Comparison of ENCODE assay signal across 11 cellular contexts in genomic region chr2:110206056-110206455, GRCh38. TPM values are rescaled to one million over a fixed set of nuclear protein-coding genes. Genes with fewer than 3 reads are reported as not detected.
DNase-seq lines count a peak whose midpoint lies in the region; ATAC-seq, FAIRE-seq and TF ChIP-seq lines count a peak whose summit lies in the region.
"Had no signal": no experiment of that assay in that cellular context is flagged by ENCODE, and none has a peak within 500 bp of the region (broad histone marks: within the 10 kb centered on the region; RNA-seq: fewer than 3 reads in every experiment).

No MANE protein-coding gene starts in this region.

- no peak overlapping the region for H3K18ac ChIP-seq in H1 (ENCODE audit: extremely low read depth, low read length)

- no peak overlapping the region for H3K56ac ChIP-seq in H1 (replicated peaks; ENCODE audit: insufficient read length, low read depth, low read length)

- TF ChIP-seq EP300 in H1 (IDR thresholded peaks at IDR 0.05; ENCODE audit: borderline replicate concordance in 1 of 2, low read depth in 2 of 2, low read length in 2 of 2) = no peak

- H3K4me2 ChIP-seq in GM23338 = no peak overlapping the region
- H3K4me2 ChIP-seq in H1 (ENCODE audit: insufficient read depth in 1 of 2, low read depth in 2 of 2, low read length in 2 of 2) = no peak overlapping the region; a peak in 1 of 4 replicates

- H3K27ac Mint-ChIP-seq in GM23338 = no peak overlapping the region
- H3K27ac Mint-ChIP-seq in natural killer cell treated with Interleukin-12 subunit alpha and Interleukin-12 subunit beta and Interleukin-15 and Interleukin-18, amount 100 ng/mL, for 72 hours = peak overlapping the region; percentile 38 to 89

- no peak for TF ChIP-seq POLR2A in H1 (IDR thresholded peaks at IDR 0.05; ENCODE audit: control extremely low read depth in 1 of 2, low read depth in 2 of 2, low read length in 2 of 2)

- no peak overlapping the region for H2BK15ac ChIP-seq in H1 (ENCODE audit: low read length)

- CTCF ChIA-PET in H1 (lab: Charles Lee; ENCODE audit: partially characterized antibody) = no interaction called here

- H3K27me3 ChIP-seq in GM23338 (ENCODE audit: insufficient read depth) (no peaks in the 10 kb centered on the region), H1 (replicated peaks in 1 of 4; ENCODE audit: control insufficient read depth in 3 of 4, extremely low read depth in 1 of 4, insufficient read depth in 3 of 4, low read length in 3 of 4) (no peaks in the 10 kb centered on the region)
- H3K27me3 ChIP-seq: sigmoid colon had no signal

- no peak for TF ChIP-seq CTCF in GM23338 (conservative IDR thresholded peaks at IDR 0.05; ENCODE audit: low read depth in 2 of 2)
- TF ChIP-seq CTCF in H1 (IDR thresholded peaks at IDR 0.05; ENCODE audit: control extremely low read depth in 1 of 3, insufficient read depth in 1 of 3, low read depth in 1 of 3, low read length in 3 of 3) = no peak

- no peak overlapping the region for H2BK20ac ChIP-seq in H1 (ENCODE audit: low read length)

- no peak overlapping the region for H4K91ac ChIP-seq in H1 (replicated peaks; ENCODE audit: insufficient read length, low read length)

- H4K8ac ChIP-seq in H1 (ENCODE audit: extremely low read depth, insufficient read depth, low read length) = no peak overlapping the region

- no peaks in the 10 kb centered on the region for H3K9me3 ChIP-seq in H1 (ENCODE audit: insufficient read depth in 2 of 2, low read depth in 1 of 2, low read length in 1 of 2)
- H3K9me3 ChIP-seq: sigmoid colon had no signal

- no peak overlapping the region for H2BK12ac ChIP-seq in H1 (ENCODE audit: low read depth, low read length)

- 90% methylated on average over 3 of the region's 3 CpGs; no CpG with 5 or more reads in 1 of the 2 experiments for WGBS in H1 (ENCODE audit: extremely low coverage in 1 of 2, insufficient coverage in 1 of 2, insufficient read length in 1 of 2, insufficient replicate concordance in 2 of 2, low coverage in 1 of 2, low lambda C conversion rate in 2 of 2, missing lambda C conversion rate in 1 of 2), 2 experiments

- H3K9me2 ChIP-seq in GM23338 (ENCODE audit: insufficient read depth) = no peaks in the 10 kb centered on the region

- POLR2A ChIA-PET in H1 (lab: Charles Lee; ENCODE audit: partially characterized antibody) = interaction anchor here (1.1 kb wide), 1 partner anchor 38 kb away, joined by 3 read pairs; no protein-coding TSS in a partner anchor

- H3K27ac ChIP-seq in GM23338 (ENCODE audit: low read depth) (no peak overlapping the region), H1 (ENCODE audit: low read depth, low read length) (no peak overlapping the region)

- H2AK5ac ChIP-seq in H1 (ENCODE audit: low read depth, low read length) = no peak overlapping the region

- H2AFZ ChIP-seq in GM23338 (no peak overlapping the region), H1 (ENCODE audit: low read length) (peak overlapping the region; percentile 46)

- H4K20me1 ChIP-seq in GM23338 (replicated peaks; ENCODE audit: insufficient read depth) (no peaks in the 10 kb centered on the region), H1 (replicated peaks in 1 of 2; ENCODE audit: control insufficient read depth in 1 of 2, insufficient read depth in 2 of 2, low read length in 2 of 2) (no peaks in the 10 kb centered on the region)

- H2BK120ac ChIP-seq in H1 (replicated peaks; ENCODE audit: low read depth, low read length) = no peak overlapping the region

- H3K36me3 ChIP-seq in GM23338 (ENCODE audit: insufficient read depth) = no peaks in the 10 kb centered on the region
- peaks cover 0 to 6% (median 2%) of the 10 kb centered on the region in 4 experiments; a peak in 2 of 8 replicates for H3K36me3 ChIP-seq in H1 (ENCODE audit: control insufficient read depth in 2 of 4, insufficient read depth in 4 of 4, low read length in 3 of 4)

- FAIRE-seq in H1 (lab: Jason Lieb, UNC) = no peak
- FAIRE-seq: islet of Langerhans had no signal

- peaks cover 2% of the 10 kb centered on the region; the same call in 2 of the 3 replicates for H3K4me1 Mint-ChIP-seq in GM23338
- H3K4me1 Mint-ChIP-seq in natural killer cell treated with Interleukin-12 subunit alpha and Interleukin-12 subunit beta and Interleukin-15 and Interleukin-18, amount 100 ng/mL, for 72 hours (ENCODE audit: low read depth in 2 of 2) = peaks cover 24 to 29% of the 10 kb centered on the region in 2 donors

- no peaks in the 10 kb centered on the region for H3F3A ChIP-seq in GM23338 (replicated peaks; ENCODE audit: low read depth)

- H3K23me2 ChIP-seq in H1 (ENCODE audit: low read depth, low read length) = peaks cover 7% of the 10 kb centered on the region

- no peak overlapping the region for H3K14ac ChIP-seq in H1 (ENCODE audit: insufficient read length)

- H3K9ac ChIP-seq in H1 (replicated peaks in 1 of 4; ENCODE audit: extremely low read depth in 1 of 4, low read depth in 3 of 4, low read length in 3 of 4) = no peak overlapping the region

- H3K36me3 Mint-ChIP-seq in GM23338 (ENCODE audit: low read depth) = peaks cover 15% of the 10 kb centered on the region
- peaks cover 19% of the 10 kb centered on the region for H3K36me3 Mint-ChIP-seq in natural killer cell treated with Interleukin-12 subunit alpha and Interleukin-12 subunit beta and Interleukin-15 and Interleukin-18, amount 100 ng/mL, for 72 hours

- DNase-seq in GM23338 (ENCODE audit: low spot score) (no peak), RPMI7951 (ENCODE audit: low read depth) (peak; percentile 19), H1 (ENCODE audit: low read depth in 1 of 2, low spot score in 2 of 2) (no peak), NCI-H2196 (lab: John Stamatoyannopoulos, UW; ENCODE audit: unreplicated experiment) (no peak), NCI-H526 treated with DMSO at 0.1 percent for 48 hours (lab: John Stamatoyannopoulos, UW) (no peak)
- DNase-seq in natural killer cell treated with Interleukin-12 subunit alpha and Interleukin-12 subunit beta and Interleukin-15 and Interleukin-18, amount 100 ng/mL, for 72 hours (ENCODE audit: low spot score) = no peak
- DNase-seq: NCI-H1436 treated with DMSO at 0.1 percent for 48 hours, sigmoid colon had no signal

- H3K79me2 ChIP-seq in GM23338 (replicated peaks; ENCODE audit: insufficient read depth) (no peaks in the 10 kb centered on the region), H1 (ENCODE audit: control insufficient read depth in 1 of 2, insufficient read depth in 2 of 2, low read length in 2 of 2) (no peaks in the 10 kb centered on the region)

- H3K4ac ChIP-seq in H1 (replicated peaks; ENCODE audit: insufficient read length, low read depth, low read length) = no peak overlapping the region

- H2BK5ac ChIP-seq in H1 (ENCODE audit: low read depth, low read length) = no peak overlapping the region

- H3K4me3 ChIP-seq in GM23338 = no peak overlapping the region; the same call in 1 of the 2 replicates
- H3K4me3 ChIP-seq in H1 (ENCODE audit: extremely low read depth in 1 of 4, insufficient read depth in 2 of 4, low read depth in 3 of 4, low read length in 4 of 4) = no peak overlapping the region

- H3K4me1 ChIP-seq in GM23338 (ENCODE audit: insufficient read depth) (peaks cover 5% of the 10 kb centered on the region), H1 (replicated peaks in 1 of 4; ENCODE audit: control insufficient read depth in 3 of 4, insufficient read depth in 4 of 4, low read length in 3 of 4) (no peaks in the 10 kb centered on the region)

- no peaks in the 10 kb centered on the region for H3K27me3 Mint-ChIP-seq in GM23338 (ENCODE audit: insufficient read depth, low read depth, poor library complexity)
- peaks cover 0 to 8% of the 10 kb centered on the region in 2 donors for H3K27me3 Mint-ChIP-seq in natural killer cell treated with Interleukin-12 subunit alpha and Interleukin-12 subunit beta and Interleukin-15 and Interleukin-18, amount 100 ng/mL, for 72 hours

- H3K23ac ChIP-seq in H1 (ENCODE audit: insufficient read length) = no peak overlapping the region

- peak overlapping the region; percentile 89 for H3K4me3 Mint-ChIP-seq in GM23338
- H3K4me3 Mint-ChIP-seq in natural killer cell treated with Interleukin-12 subunit alpha and Interleukin-12 subunit beta and Interleukin-15 and Interleukin-18, amount 100 ng/mL, for 72 hours = peak overlapping the region; percentile 84

- ATAC-seq in GM23338 (no peak), GM18520 (IDR thresholded peaks at IDR 0.05; ENCODE audit: unreplicated experiment) (no peak), HG02763 (IDR thresholded peaks at IDR 0.05; ENCODE audit: unreplicated experiment) (no peak)
- ATAC-seq in natural killer cell treated with Interleukin-12 subunit alpha and Interleukin-12 subunit beta and Interleukin-15 and Interleukin-18, amount 100 ng/mL, for 72 hours = no peak

- H3K79me1 ChIP-seq in H1 (ENCODE audit: low read depth, low read length) = no peaks in the 10 kb centered on the region

- TF ChIP-seq RAD21 in H1 (IDR thresholded peaks at IDR 0.05 in 1 of 2, conservative IDR thresholded peaks at IDR 0.05 in 1 of 2; ENCODE audit: low read depth in 2 of 2, low read length in 2 of 2) = no peak

- H3K9me3 Mint-ChIP-seq in GM23338 = no peaks in the 10 kb centered on the region
- H3K9me3 Mint-ChIP-seq in natural killer cell treated with Interleukin-12 subunit alpha and Interleukin-12 subunit beta and Interleukin-15 and Interleukin-18, amount 100 ng/mL, for 72 hours = no peaks in the 10 kb centered on the region

- H4K5ac ChIP-seq in H1 (ENCODE audit: insufficient read length, low read depth, low read length) = no peak overlapping the region

RNA-seq across cellular contexts. Expression of gene NPHP1, which starts 1.2 kb away (rescaled TPM):
- total RNA-seq in GM23338 (2014; rRNA removed; shearing (Covaris generic)) = 1.2 and 4.6 TPM in 2 replicates
- 10.0 and 11.0 TPM in 2 replicates for polyA plus RNA-seq in GM23338 (2016; fragmentation: Nextera tagmentation; extraction: Ambion mirVana)
- total RNA-seq in RPMI7951 (2014; rRNA removed; shearing (Covaris generic)) = 9.6 and 12.8 TPM in 2 replicates
- total RNA-seq in H1 (2021; fragmentation: NEBNext Ultra II Directional; extraction: Animal tissue kit (Norgen Biotek cat#: 25700)) = 2.8 and 3.3 TPM in 2 replicates
- 0.74 and 1.4 TPM in 2 replicates for polyA plus RNA-seq in H1 (2011; rRNA removed)
- polyA plus RNA-seq in H1 (2011; cell fraction: cytosol; rRNA removed) = 1.8 TPM
- polyA plus RNA-seq in H1 (2011; cell fraction: nucleus; rRNA removed) = 1.2 TPM
- polyA plus RNA-seq in H1 (2012, experiment 1 of 2) = 2.0 to 3.5 TPM (median 2.4 TPM) in 4 replicates
- 2.3 TPM for polyA plus RNA-seq in H1 (2012, experiment 2 of 2)
- 5.3 TPM for polyA plus RNA-seq in H1 (2013, experiment 1 of 2)
- 4.8 TPM for polyA plus RNA-seq in H1 (2013, experiment 2 of 2)
- 0.79 and 1.4 TPM in 2 replicates for polyA minus RNA-seq in H1 (2011; rRNA and poly(A)+ RNA removed)
- 0.73 TPM for polyA minus RNA-seq in H1 (2011; cell fraction: cytosol; rRNA and poly(A)+ RNA removed)
- polyA minus RNA-seq in H1 (2011; cell fraction: nucleus; rRNA and poly(A)+ RNA removed) = 4.6 TPM
- total RNA-seq in natural killer cell treated with Interleukin-12 subunit alpha and Interleukin-12 subunit beta and Interleukin-15 and Interleukin-18, amount 100 ng/mL, for 72 hours = under 1 TPM; 0.28 to 0.36 TPM

RNA-seq across cellular contexts. Expression of gene MTLN, which starts 6.3 kb away (rescaled TPM):
- total RNA-seq in GM23338 (2014; rRNA removed; shearing (Covaris generic)) = 34.1 and 40.2 TPM in 2 replicates
- 151 and 175 TPM in 2 replicates for polyA plus RNA-seq in GM23338 (2016; fragmentation: Nextera tagmentation; extraction: Ambion mirVana)
- total RNA-seq in RPMI7951 (2014; rRNA removed; shearing (Covaris generic)) = 108 and 109 TPM in 2 replicates
- 38.6 and 46.8 TPM in 2 replicates for total RNA-seq in H1 (2021; fragmentation: NEBNext Ultra II Directional; extraction: Animal tissue kit (Norgen Biotek cat#: 25700))
- 104 and 120 TPM in 2 replicates for polyA plus RNA-seq in H1 (2011; rRNA removed)
- polyA plus RNA-seq in H1 (2011; cell fraction: cytosol; rRNA removed) = 84.0 TPM
- 106 TPM for polyA plus RNA-seq in H1 (2011; cell fraction: nucleus; rRNA removed)
- polyA plus RNA-seq in H1 (2012, experiment 1 of 2) = 24.0 to 75.6 TPM (median 60.7 TPM) in 4 replicates
- 142 TPM for polyA plus RNA-seq in H1 (2012, experiment 2 of 2)
- polyA plus RNA-seq in H1 (2013, experiment 1 of 2) = 79.4 TPM
- polyA plus RNA-seq in H1 (2013, experiment 2 of 2) = 70.0 TPM
- 7.9 and 9.5 TPM in 2 replicates for polyA minus RNA-seq in H1 (2011; rRNA and poly(A)+ RNA removed)
- polyA minus RNA-seq in H1 (2011; cell fraction: cytosol; rRNA and poly(A)+ RNA removed) = 24.1 TPM
- polyA minus RNA-seq in H1 (2011; cell fraction: nucleus; rRNA and poly(A)+ RNA removed) = 25.1 TPM
- total RNA-seq in natural killer cell treated with Interleukin-12 subunit alpha and Interleukin-12 subunit beta and Interleukin-15 and Interleukin-18, amount 100 ng/mL, for 72 hours = 10 to 100 TPM; 52.7 to 58.0 TPM
